28 cellular contexts compared by ENCODE assay signal in the genomic region with DNA sequence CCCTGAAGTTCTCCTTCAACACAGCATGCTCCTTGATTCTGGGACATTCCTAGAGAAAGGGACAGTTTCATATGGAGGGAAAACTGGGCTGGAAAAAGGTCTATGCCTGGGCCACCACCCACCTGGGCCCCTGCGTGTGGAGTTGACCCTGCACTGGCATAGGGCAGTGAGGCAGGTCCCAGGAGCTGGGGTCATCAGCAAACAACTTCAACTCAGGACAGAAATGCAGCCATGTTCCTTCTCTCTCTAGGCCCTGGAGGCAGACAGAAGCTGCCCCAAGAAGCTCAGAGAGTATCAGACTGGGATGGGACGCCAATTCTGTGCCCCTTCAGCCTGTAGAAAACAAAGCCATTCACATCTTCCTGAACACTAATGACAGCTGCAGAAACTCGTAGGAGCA.
"Had no signal": no experiment of that assay in that cellular context is flagged by ENCODE, and none has a peak within 500 bp of the region (broad histone marks: within the 10 kb centered on the region; RNA-seq: fewer than 3 reads in every experiment).

No MANE protein-coding gene starts in this region.

- H3K4me2 ChIP-seq: SK-N-SH had no signal

- H3K4me3 Mint-ChIP-seq: activated CD4-positive, alpha-beta T cell treated with anti-CD3 and anti-CD28 coated beads for 36 hours; activated naive CD8-positive, alpha-beta T cell treated with anti-CD3 and anti-CD28 coated beads, Interleukin-2, amount 50 U/mL, for 24 hours; activated T-cell treated with anti-CD3 and anti-CD28 coated beads, Interleukin-2, amount 50 U/mL, for 4 hours had no signal

- H3K4me3 ChIP-seq: ascending aorta, body of pancreas, K562, SJCRH30 had no signal

- H3K36me3 ChIP-seq: ascending aorta, SJCRH30, WERI-Rb-1 had no signal

- ATAC-seq: activated CD4-positive, alpha-beta T cell treated with anti-CD3 and anti-CD28 coated beads for 36 hours; activated naive CD4-positive, alpha-beta T cell treated with anti-CD3 and anti-CD28 coated beads, Interleukin-2, amount 50 U/mL, for 72 hours; activated naive CD8-positive, alpha-beta T cell treated with anti-CD3 and anti-CD28 coated beads, Interleukin-2, amount 50 U/mL, for 24 hours; activated T-cell treated with anti-CD3 and anti-CD28 coated beads, Interleukin-2, amount 50 U/mL, for 4 hours; body of pancreas; K562; Panc1 had no signal

- DNase-seq: activated CD4-positive, alpha-beta T cell treated with anti-CD3 and anti-CD28 coated beads for 36 hours; activated effector memory CD4-positive, alpha-beta T cell treated with anti-CD3 and anti-CD28 coated beads, Interleukin-2, amount 50 U/mL, for 16 hours; activated naive CD4-positive, alpha-beta T cell treated with Interleukin-2 at 50 U/mL for 16 hours; activated naive CD8-positive, alpha-beta T cell treated with anti-CD3 and anti-CD28 coated beads, Interleukin-2, amount 50 U/mL, for 24 hours; activated T-cell treated with anti-CD3 and anti-CD28 coated beads, Interleukin-2, amount 50 U/mL, for 4 hours; amniotic stem cell; central memory CD4-positive, alpha-beta T cell; Karpas-422; MM.1S; NCI-H1105; NCI-H1436; NCI-H1694 treated with DMSO at 0.1 percent for 48 hours; NCI-H2029 treated with DMSO at 0.1 percent for 48 hours; NCI-H345; NCI-H510A; NK-92 treated with Interleukin-12 subunit alpha and Interleukin-12 subunit beta, amount 100 ng/mL, for 24 hours; OCI-M1; Right ventricle myocardium superior; SJCRH30; SK-N-SH; T-helper 1 cell; WERI-Rb-1 had no signal

- H3K27me3 ChIP-seq: ascending aorta, body of pancreas, SJCRH30 had no signal

- H3K27me3 Mint-ChIP-seq: activated CD4-positive, alpha-beta T cell treated with anti-CD3 and anti-CD28 coated beads for 36 hours; activated naive CD8-positive, alpha-beta T cell treated with anti-CD3 and anti-CD28 coated beads, Interleukin-2, amount 50 U/mL, for 24 hours had no signal

- H3K9me3 ChIP-seq: ascending aorta, body of pancreas, SJCRH30, SK-N-SH had no signal

- H3K27ac ChIP-seq: ascending aorta, body of pancreas, RWPE1, SJCRH30, WERI-Rb-1 had no signal

- H3K4me1 ChIP-seq: ascending aorta, body of pancreas, SJCRH30 had no signal

- H3K27ac Mint-ChIP-seq: activated CD4-positive, alpha-beta T cell treated with anti-CD3 and anti-CD28 coated beads for 36 hours; activated naive CD4-positive, alpha-beta T cell treated with anti-CD3 and anti-CD28 coated beads, Interleukin-2, amount 50 U/mL, for 72 hours; activated naive CD8-positive, alpha-beta T cell treated with anti-CD3 and anti-CD28 coated beads, Interleukin-2, amount 50 U/mL, for 24 hours had no signal
